ENCODE assay signal across 8 cellular contexts in genomic region chr2:204177977-204178522, GRCh38.
A peak's percentile ranks its signal among the peaks of the same experiment; 100 is the strongest.
DNase-seq lines count a peak whose midpoint lies in the region; ATAC-seq, FAIRE-seq and TF ChIP-seq lines count a peak whose summit lies in the region.

No MANE protein-coding gene starts in this region.

- peak; percentile 80 for ATAC-seq in GM19324 (IDR thresholded peaks at IDR 0.05; ENCODE audit: low FRiP score, unreplicated experiment)

- peak; percentile 70 for TF ChIP-seq CTCF in choroid plexus epithelial cell (conservative IDR thresholded peaks at IDR 0.05; ENCODE audit: low read depth, low read length)

- FAIRE-seq in HTR-8/SVneo (lab: Jason Lieb, UNC): no peak

- peak; percentile 26 to 29 for DNase-seq in AML-193 (lab: John Stamatoyannopoulos, UW)
- peak; percentile 3 for DNase-seq in HTR-8/SVneo (ENCODE audit: insufficient read length, low spot score)
- DNase-seq in activated CD4-positive, CD25-positive, alpha-beta regulatory T cell treated with anti-CD3 and anti-CD28 coated beads, Interleukin-2, amount 50 U/mL, for 72 hours: peak; percentile 73
- DNase-seq in choroid plexus epithelial cell (ENCODE audit: low read depth): peak; percentile 38
- peak; percentile 35 for DNase-seq in mucosa of gallbladder (ENCODE audit: low spot score)
- peak; percentile 54 for DNase-seq in stimulated activated naive CD4-positive, alpha-beta T cell treated with Interleukin-2 at 50 U/mL for 16 hours (lab: John Stamatoyannopoulos, UW)
- DNase-seq in NK-92 (lab: John Stamatoyannopoulos, UW; ENCODE audit: unreplicated experiment): no peak

- no peak overlapping the region for H3K4me3 ChIP-seq in choroid plexus epithelial cell (ENCODE audit: low read depth, low read length)
